Comparison of ENCODE assay signal across 8 cellular contexts in genomic region chr3:32334675-32335074, GRCh38. TPM values are rescaled to one million over a fixed set of nuclear protein-coding genes. Genes with fewer than 3 reads are reported as not detected.
DNase-seq lines count a peak whose midpoint lies in the region; ATAC-seq, FAIRE-seq and TF ChIP-seq lines count a peak whose summit lies in the region.

No MANE protein-coding gene starts in this region.

- in situ Hi-C loops in GM12878 (cut with MboI): loop anchor here (5.0 kb wide), 1 partner anchor 157 kb away; no protein-coding TSS in a partner anchor

- RAD21 ChIA-PET in GM12878 (lab: Charles Lee; ENCODE audit: unreplicated experiment): interaction anchor here (1.4 to 2.2 kb wide), 3 partner anchors 25 to 38 kb away, joined by 3 to 11 read pairs (median 3); no protein-coding TSS in a partner anchor

- H3K36me3 Mint-ChIP-seq in T-helper 17 cell (ENCODE audit: low read depth): peaks cover 4% of the 10 kb centered on the region

- DNase-seq in GM20000 (ENCODE audit: low spot score): peak; percentile 43
- DNase-seq in T-helper 17 cell: peak in 2 of 3 donors; percentile 14 to 51
- DNase-seq in GM12878 (ENCODE audit: low read depth, low spot score): no peak
- DNase-seq in stimulated activated CD4-positive, alpha-beta T cell treated with anti-CD3 and anti-CD28 coated beads, Interleukin-12 subunit alpha, Interleukin-12 subunit beta, amount 100 ng/mL, for 48 hours (ENCODE audit: low read depth in 2 of 3, low spot score in 1 of 3): peak; percentile 17 to 53 (median 29)
- no peak for DNase-seq in NK-92 (lab: John Stamatoyannopoulos, UW; ENCODE audit: unreplicated experiment)
- no peak for DNase-seq in NCI-H1694 treated with DMSO at 0.1 percent for 48 hours (lab: John Stamatoyannopoulos, UW)
- no peak for DNase-seq in aorta

- H3K9me3 ChIP-seq in T-helper 17 cell (ENCODE audit: control insufficient read depth, low read length, poor library complexity, severe bottlenecking): no peaks in the 10 kb centered on the region
- no peaks in the 10 kb centered on the region for H3K9me3 ChIP-seq in GM12878 (replicated peaks; ENCODE audit: control insufficient read depth, insufficient read depth, low read length)
- no peaks in the 10 kb centered on the region for H3K9me3 ChIP-seq in aorta (ENCODE audit: control insufficient read depth, low read length)

- 14% methylated on average over 4 of the region's 4 CpGs for WGBS in GM12878 (ENCODE audit: insufficient coverage, insufficient replicate concordance, low lambda C conversion rate, missing lambda C conversion rate)
- WGBS in aorta, 2 donors: 70 to 81% methylated on average over 4 of the region's 4 CpGs

- CTCF ChIA-PET in GM12878 (lab: Yijun Ruan, JAX): interaction anchor here (0.6 to 3.5 kb wide), 14 partner anchors 9 to 159 kb away, joined by 3 to 25 read pairs (median 4); no protein-coding TSS in a partner anchor

- H3K27ac Mint-ChIP-seq in T-helper 17 cell: peak overlapping the region; percentile 86

- H3K27ac ChIP-seq in GM12878 (ENCODE audit: control insufficient read depth, insufficient read depth) (no peak overlapping the region), aorta (ENCODE audit: low read depth in 1 of 2, low read length in 2 of 2) (no peak overlapping the region)

- H3K79me2 ChIP-seq in GM12878 (ENCODE audit: control insufficient read depth, insufficient read depth, low read length): no peaks in the 10 kb centered on the region

- no peaks in the 10 kb centered on the region; a peak in 1 of 4 replicates for H3K27me3 ChIP-seq in GM12878 (replicated peaks in 1 of 2; ENCODE audit: control insufficient read depth in 2 of 2, insufficient read depth in 2 of 2, low read length in 1 of 2)
- H3K27me3 ChIP-seq in aorta (ENCODE audit: control insufficient read depth in 1 of 2, insufficient read depth in 2 of 2, low read length in 1 of 2): no peaks in the 10 kb centered on the region

- H3K9ac ChIP-seq in GM12878 (ENCODE audit: control insufficient read depth, insufficient read depth, low read length): no peak overlapping the region

- no peak overlapping the region for H2AFZ ChIP-seq in GM12878 (ENCODE audit: control insufficient read depth, low read depth, low read length)

- peak overlapping the region; percentile 52 for H3K4me3 Mint-ChIP-seq in T-helper 17 cell

- H3K4me3 ChIP-seq in GM12878 (no peak overlapping the region), aorta (ENCODE audit: low read length in 2 of 2) (no peak overlapping the region)

- ATAC-seq in T-helper 17 cell (peak; percentile 92), GM12878 (peak; percentile 80), GM18511 (IDR thresholded peaks at IDR 0.05; ENCODE audit: unreplicated experiment) (no peak), aorta (ENCODE audit: low FRiP score) (no peak)

- peak; percentile 69 for FAIRE-seq in GM12878 (lab: Jason Lieb, UNC)

- H3K4me1 ChIP-seq in GM12878 (ENCODE audit: control insufficient read depth, insufficient read depth, low read length) (no peaks in the 10 kb centered on the region), aorta (ENCODE audit: control insufficient read depth in 1 of 2, insufficient read depth in 2 of 2, low read length in 2 of 2) (no peaks in the 10 kb centered on the region)

- TF ChIP-seq CTCF in GM20000 (IDR thresholded peaks at IDR 0.05; ENCODE audit: extremely low read depth, missing control alignments) (peak; percentile 31), GM12878 (IDR thresholded peaks at IDR 0.05 in 2 of 3, conservative IDR thresholded peaks at IDR 0.05 in 1 of 3; ENCODE audit: control insufficient read depth in 2 of 3, extremely low read depth in 1 of 3, insufficient read depth in 1 of 3, low read depth in 3 of 3, low read length in 3 of 3) (peak; percentile 45 to 51 (median 51); a peak in 5 of 6 replicates)

- POLR2A ChIA-PET in GM12878 (lab: Charles Lee): no interaction called here

- H3K27me3 Mint-ChIP-seq in T-helper 17 cell: no peaks in the 10 kb centered on the region

- H3K36me3 ChIP-seq in GM12878 (ENCODE audit: control insufficient read depth in 2 of 2, insufficient read depth in 2 of 2, low read length in 1 of 2) (no peaks in the 10 kb centered on the region), aorta (ENCODE audit: control insufficient read depth in 1 of 2, insufficient read depth in 2 of 2, low read length in 1 of 2) (no peaks in the 10 kb centered on the region)

- TF ChIP-seq EP300 in GM12878 (IDR thresholded peaks at IDR 0.05; ENCODE audit: borderline replicate concordance in 1 of 2, control insufficient read depth in 1 of 2, low read depth in 2 of 2, low read length in 2 of 2): no peak

- SMC1A ChIA-PET in GM12878 (lab: Charles Lee; ENCODE audit: uncharacterized antibody, unreplicated experiment): interaction anchor here (0.6 to 2.1 kb wide), 4 partner anchors 12 to 244 kb away, joined by 3 to 9 read pairs (median 4); no protein-coding TSS in a partner anchor

- no peak for TF ChIP-seq POLR2A in GM12878 (IDR thresholded peaks at IDR 0.05; ENCODE audit: low read depth, low read length)

- no TSS peak for BruUV-seq in GM12878 (replicated peaks; lab: Mats Ljungman, UMichigan)

- H3K4me1 Mint-ChIP-seq in T-helper 17 cell: peaks cover 39% of the 10 kb centered on the region

- H4K20me1 ChIP-seq in GM12878 (ENCODE audit: control insufficient read depth, insufficient read depth): no peaks in the 10 kb centered on the region

- no peak overlapping the region for H3K4me2 ChIP-seq in GM12878 (ENCODE audit: control insufficient read depth, insufficient read depth)

- TF ChIP-seq RAD21 in GM12878 (IDR thresholded peaks at IDR 0.05; ENCODE audit: insufficient read depth, low read depth, low read length): peak; percentile 66

- intact Hi-C loops in GM12878 (cut with micrococcal nuclease; ENCODE audit: unreplicated experiment): loop anchor here (1.0 to 5.0 kb wide), 2 partner anchors 37 to 157 kb away; no protein-coding TSS in a partner anchor
- intact Hi-C loops in aorta (cut with DNase I): no loop called here

TF ChIP-seq in GM12878, 131 proteins besides CTCF, POLR2A, EP300 and RAD21:
- TF ChIP-seq SMC3 (IDR thresholded peaks at IDR 0.05; ENCODE audit: borderline replicate concordance, low read length): peak; percentile 45; the same call in 1 of the 2 replicates
- TF ChIP-seq TCF7 (IDR thresholded peaks at IDR 0.05; ENCODE audit: borderline replicate concordance): no peak
- TF ChIP-seq JUND (IDR thresholded peaks at IDR 0.05; ENCODE audit: low read depth, low read length): no peak
- TF ChIP-seq EGR1 (IDR thresholded peaks at IDR 0.05; ENCODE audit: borderline replicate concordance in 1 of 2, low read depth in 2 of 2, low read length in 2 of 2): no peak
- TF ChIP-seq BRCA1 (IDR thresholded peaks at IDR 0.05; ENCODE audit: low read depth, low read length): no peak

RNA-seq across cellular contexts. Expression of gene CMTM7, which starts 57.0 kb away (rescaled TPM):
- total RNA-seq in T-helper 17 cell (10 to 100 TPM; 38.5 to 45.3 TPM), GM12878 (2014; rRNA removed) (7.2 and 9.9 TPM in 2 replicates), GM12878 (2014; rRNA removed; fragmentation: Illumina TruSeq; extraction: Trizol) (8.6 and 9.7 TPM in 2 replicates), GM12878 (2021) (12.5 and 13.7 TPM in 2 replicates), aorta (10 to 100 TPM; 11.8 to 17.3 TPM)
- 49.6 and 52.0 TPM in 2 replicates for total RNA-seq in GM12878 (2013; cell fraction: nucleolus; rRNA removed)
- polyA plus RNA-seq in GM12878 (2011; ENCODE audit: low read depth): 2.1 TPM
- polyA plus RNA-seq in GM12878 (2011; rRNA removed) (23.2 and 30.5 TPM in 2 replicates), GM12878 (2014; fragmentation: Illumina TruSeq; extraction: Trizol) (16.7 and 21.0 TPM in 2 replicates), GM12878 (2014; fragmentation: Nextera tagmentation; extraction: Ambion mirVana) (10 to 100 TPM in 1 of 2 experiments, 1 to 10 TPM in 1; 3.7 to 12.0 TPM), GM12878 (2014; rRNA removed) (15.4 and 15.6 TPM in 2 replicates), GM12878 (2016; fragmentation: Nextera tagmentation; extraction: Ambion mirVana) (10 to 100 TPM; 29.5 to 36.4 TPM), aorta (1 to 10 TPM; 2.0 to 5.0 TPM)
- polyA plus RNA-seq in GM12878 (2011; cell fraction: cytosol; rRNA removed): 39.6 and 41.5 TPM in 2 replicates
- 32.7 and 36.0 TPM in 2 replicates for polyA plus RNA-seq in GM12878 (2011; cell fraction: nucleus; rRNA removed)
- 1.5 and 2.9 TPM in 2 replicates for polyA plus RNA-seq in GM12878 (2012)
- polyA minus RNA-seq in GM12878 (2011; rRNA and poly(A)+ RNA removed): 11.0 and 21.9 TPM in 2 replicates
- polyA minus RNA-seq in GM12878 (2011; cell fraction: cytosol; rRNA and poly(A)+ RNA removed): 12.0 and 15.0 TPM in 2 replicates
- 13.4 and 19.5 TPM in 2 replicates for polyA minus RNA-seq in GM12878 (2011; cell fraction: nucleus; rRNA and poly(A)+ RNA removed)

Comparison
In these comparisons a context has a peak if more than half of its experiments do, and no peak if none do; other contexts are left out.
1. DNase-seq: peak in GM20000 (single experiment), T-helper 17 cell (2 of 3) and stimulated activated CD4-positive, alpha-beta T cell treated with anti-CD3 and anti-CD28 coated beads, Interleukin-12 subunit alpha, Interleukin-12 subunit beta, amount 100 ng/mL, for 48 hours (3 of 3); none in GM12878 (single experiment), NK-92 (single experiment), NCI-H1694 treated with DMSO at 0.1 percent for 48 hours (single experiment) and aorta (0 of 2).
2. ATAC-seq: peak in T-helper 17 cell (single experiment) and GM12878 (single experiment); none in GM18511 (single experiment) and aorta (single experiment).